Comparison of ENCODE assay signal across 6 cellular contexts in the genomic region with DNA sequence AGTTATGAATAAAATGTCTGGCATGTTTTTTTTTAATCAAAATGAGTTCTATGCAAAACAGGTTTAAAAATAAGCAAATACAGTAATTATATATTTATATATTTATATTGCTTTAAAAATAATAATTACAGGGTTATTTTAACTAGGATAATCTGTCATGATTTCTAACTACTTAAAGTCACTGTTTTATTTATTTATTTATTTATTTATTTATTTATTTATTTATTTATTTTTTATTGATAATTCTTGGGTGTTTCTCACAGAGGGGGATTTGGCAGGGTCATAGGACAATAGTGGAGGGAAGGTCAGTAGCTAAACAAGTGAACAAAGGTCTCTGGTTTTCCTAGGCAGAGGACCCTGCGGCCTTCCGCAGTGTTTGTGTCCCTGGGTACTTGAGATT.
DNase-seq lines count a peak whose midpoint lies in the region; ATAC-seq, FAIRE-seq and TF ChIP-seq lines count a peak whose summit lies in the region.
"Not testable (repeated sequence)": the region's sequence is repeated elsewhere in the genome, so short reads cannot be mapped to it uniquely, and the experiment has no call there.

No MANE protein-coding gene starts in this region.

- peak; percentile 79 for FAIRE-seq in A204.1 (lab: Jason Lieb, UNC)
- FAIRE-seq in endometrium (lab: Jason Lieb, UNC) = peak; percentile 41
- FAIRE-seq in islet of Langerhans (lab: Jason Lieb, UNC) = peak; percentile 36
- peak; percentile 9 for FAIRE-seq in pancreas (lab: Jason Lieb, UNC)

- H3K4me3 Mint-ChIP-seq in WTC11 = not testable (repeated sequence)

- not testable (repeated sequence) for H3K36me3 ChIP-seq in HEK293 (ENCODE audit: control insufficient read depth in 2 of 2, insufficient read depth in 1 of 2, low read length in 2 of 2); pancreas

- H3K27ac ChIP-seq in HEK293 (ENCODE audit: extremely low read depth, low read depth, low read length); pancreas: not testable (repeated sequence)

- H3K27ac Mint-ChIP-seq in WTC11 = not testable (repeated sequence)

- H3K27me3 ChIP-seq in pancreas = not testable (repeated sequence)

- peaks cover 24% of the 10 kb centered on the region for H3K9me3 Mint-ChIP-seq in WTC11

- not testable (repeated sequence) for ATAC-seq in WTC11, pancreas

- WGBS in pancreas, 2 donors = 100% methylated on average over 2 of the region's 2 CpGs

- H3K4me1 Mint-ChIP-seq in WTC11 = not testable (repeated sequence)

- CTCF ChIA-PET in HEK293 (lab: Yijun Ruan, JAX) = not testable (repeated sequence)
- CTCF ChIA-PET in WTC11 (lab: Charles Lee) = interaction anchor here (0.6 kb wide), 1 partner anchor 11 kb away, joined by 3 read pairs; no protein-coding TSS in a partner anchor

- TF ChIP-seq CTCF in HEK293 (tag by site-specific recombination; IDR thresholded peaks at IDR 0.05); WTC11 (IDR thresholded peaks at IDR 0.05); pancreas (IDR thresholded peaks at IDR 0.05): not testable (repeated sequence)

- H3K4me3 ChIP-seq in HEK293 (ENCODE audit: low read depth, low read length); pancreas: not testable (repeated sequence)

- H3K27me3 Mint-ChIP-seq in WTC11 (ENCODE audit: low read depth) = not testable (repeated sequence)

- not testable (repeated sequence) for H3K9me3 ChIP-seq in HEK293 (ENCODE audit: control insufficient read depth, insufficient read depth, low read depth, low read length); pancreas

- not testable (repeated sequence) for DNase-seq in WTC11 (ENCODE audit: low spot score); pancreas

- intact Hi-C loops in pancreas (cut with DNase I) = not testable (repeated sequence)

- peaks cover 12% of the 10 kb centered on the region for H3K36me3 Mint-ChIP-seq in WTC11

- POLR2A ChIA-PET in HEK293 (lab: Yijun Ruan, JAX); WTC11 (lab: Charles Lee): not testable (repeated sequence)

- not testable (repeated sequence) for H3K4me1 ChIP-seq in HEK293 (ENCODE audit: control insufficient read depth, insufficient read depth, low read length); pancreas

TF ChIP-seq in HEK293, 187 proteins besides CTCF, POLR2A, EP300 and RAD21 (continues in another document):
- peak; percentile 67 for TF ChIP-seq ZNF426 (tag by site-specific recombination; IDR thresholded peaks at IDR 0.05)
- TF ChIP-seq ZNF623 (tag by site-specific recombination; IDR thresholded peaks at IDR 0.05) = peak; percentile 53
- TF ChIP-seq, protein P1, sequence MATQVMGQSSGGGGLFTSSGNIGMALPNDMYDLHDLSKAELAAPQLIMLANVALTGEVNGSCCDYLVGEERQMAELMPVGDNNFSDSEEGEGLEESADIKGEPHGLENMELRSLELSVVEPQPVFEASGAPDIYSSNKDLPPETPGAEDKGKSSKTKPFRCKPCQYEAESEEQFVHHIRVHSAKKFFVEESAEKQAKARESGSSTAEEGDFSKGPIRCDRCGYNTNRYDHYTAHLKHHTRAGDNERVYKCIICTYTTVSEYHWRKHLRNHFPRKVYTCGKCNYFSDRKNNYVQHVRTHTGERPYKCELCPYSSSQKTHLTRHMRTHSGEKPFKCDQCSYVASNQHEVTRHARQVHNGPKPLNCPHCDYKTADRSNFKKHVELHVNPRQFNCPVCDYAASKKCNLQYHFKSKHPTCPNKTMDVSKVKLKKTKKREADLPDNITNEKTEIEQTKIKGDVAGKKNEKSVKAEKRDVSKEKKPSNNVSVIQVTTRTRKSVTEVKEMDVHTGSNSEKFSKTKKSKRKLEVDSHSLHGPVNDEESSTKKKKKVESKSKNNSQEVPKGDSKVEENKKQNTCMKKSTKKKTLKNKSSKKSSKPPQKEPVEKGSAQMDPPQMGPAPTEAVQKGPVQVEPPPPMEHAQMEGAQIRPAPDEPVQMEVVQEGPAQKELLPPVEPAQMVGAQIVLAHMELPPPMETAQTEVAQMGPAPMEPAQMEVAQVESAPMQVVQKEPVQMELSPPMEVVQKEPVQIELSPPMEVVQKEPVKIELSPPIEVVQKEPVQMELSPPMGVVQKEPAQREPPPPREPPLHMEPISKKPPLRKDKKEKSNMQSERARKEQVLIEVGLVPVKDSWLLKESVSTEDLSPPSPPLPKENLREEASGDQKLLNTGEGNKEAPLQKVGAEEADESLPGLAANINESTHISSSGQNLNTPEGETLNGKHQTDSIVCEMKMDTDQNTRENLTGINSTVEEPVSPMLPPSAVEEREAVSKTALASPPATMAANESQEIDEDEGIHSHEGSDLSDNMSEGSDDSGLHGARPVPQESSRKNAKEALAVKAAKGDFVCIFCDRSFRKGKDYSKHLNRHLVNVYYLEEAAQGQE (tag by site-specific recombination; IDR thresholded peaks at IDR 0.05) = 0 out of 2 replicates have a peak, but pooled peaks have one; percentile 33
- 0 out of 2 replicates have a peak, but pooled peaks have one; percentile 45 for TF ChIP-seq ZNF560 (tag by site-specific recombination; IDR thresholded peaks at IDR 0.05; ENCODE audit: borderline replicate concordance)
- TF ChIP-seq ZNF394 (tag by site-specific recombination; IDR thresholded peaks at IDR 0.05; ENCODE audit: borderline replicate concordance) = peak; percentile 82
- peak; percentile 61 for TF ChIP-seq ZNF555 (tag by site-specific recombination; conservative IDR thresholded peaks at IDR 0.05)

TF ChIP-seq in WTC11, 78 proteins besides CTCF, POLR2A, EP300 and RAD21:
- TF ChIP-seq HMGA2 (CRISPR knock-in tag; IDR thresholded peaks at IDR 0.05) = 0 out of 2 replicates have a peak, but pooled peaks have one; percentile 6
